ENCODE assay signal across 9 cellular contexts in genomic region chr19:10580979-10581631, GRCh38. TPM values are rescaled to one million over a fixed set of nuclear protein-coding genes. Genes with fewer than 3 reads are reported as not detected.
DNase-seq lines count a peak whose midpoint lies in the region; ATAC-seq, FAIRE-seq and TF ChIP-seq lines count a peak whose summit lies in the region.
"Had no signal": no experiment of that assay in that cellular context is flagged by ENCODE, and none has a peak within 500 bp of the region (broad histone marks: within the 10 kb centered on the region; RNA-seq: fewer than 3 reads in every experiment).

No MANE protein-coding gene starts in this region.

- H3K27me3 ChIP-seq in CD8-positive, alpha-beta memory T cell (ENCODE audit: insufficient read depth, low read length, poor library complexity, severe bottlenecking) = no peaks in the 10 kb centered on the region
- H3K27me3 ChIP-seq in HL-60 (ENCODE audit: insufficient read depth, poor library complexity, severe bottlenecking) (no peaks in the 10 kb centered on the region), H1 (replicated peaks in 1 of 4; ENCODE audit: control insufficient read depth in 3 of 4, extremely low read depth in 1 of 4, insufficient read depth in 3 of 4, low read length in 3 of 4) (no peaks in the 10 kb centered on the region)

- no peak overlapping the region for H3K56ac ChIP-seq in H1 (replicated peaks; ENCODE audit: insufficient read length, low read depth, low read length)

- H3K79me2 ChIP-seq in H1 (ENCODE audit: control insufficient read depth in 1 of 2, insufficient read depth in 2 of 2, low read length in 2 of 2) = no peaks in the 10 kb centered on the region; a peak in 1 of 4 replicates

- WGBS in H1 (ENCODE audit: extremely low coverage in 1 of 2, insufficient coverage in 1 of 2, insufficient read length in 1 of 2, insufficient replicate concordance in 2 of 2, low coverage in 1 of 2, low lambda C conversion rate in 2 of 2, missing lambda C conversion rate in 1 of 2), 2 experiments = 64% methylated on average over 31 of the region's 31 CpGs; no CpG with 5 or more reads in 1 of the 2 experiments

- no peak overlapping the region for H2BK5ac ChIP-seq in H1 (ENCODE audit: low read depth, low read length)

- H3K36me3 Mint-ChIP-seq in CD8-positive, alpha-beta memory T cell = no peaks in the 10 kb centered on the region
- H3K36me3 Mint-ChIP-seq in activated CD8-positive, alpha-beta T cell treated with anti-CD3 and anti-CD28 coated beads for 36 hours (ENCODE audit: low read depth) = no peaks in the 10 kb centered on the region

- CTCF ChIA-PET in CD8-positive, alpha-beta memory T cell (lab: Charles Lee) = interaction anchor here (0.5 to 12.1 kb wide), 39 partner anchors 8 to 285 kb away, joined by 3 to 371 read pairs (median 4); partner anchors contain the start of genes KRI1 and QTRT1
- CTCF ChIA-PET in activated CD8-positive, alpha-beta T cell treated with anti-CD3 and anti-CD28 coated beads for 36 hours (lab: Charles Lee) = interaction anchor here (0.6 to 8.5 kb wide), 57 partner anchors 8 to 283 kb away, joined by 3 to 409 read pairs (median 6); partner anchors contain the start of genes CDKN2D, DNM2, KRI1 and QTRT1
- CTCF ChIA-PET in H1 (lab: Charles Lee; ENCODE audit: partially characterized antibody) = interaction anchor here (0.6 to 8.7 kb wide), 59 partner anchors 8 to 607 kb away, joined by 3 to 267 read pairs (median 7); partner anchors contain the start of genes DNM2, QTRT1 and SLC44A2

- H3K18ac ChIP-seq in H1 (ENCODE audit: extremely low read depth, low read length) = no peak overlapping the region

- H3K4me2 ChIP-seq in H1 (ENCODE audit: insufficient read depth in 1 of 2, low read depth in 2 of 2, low read length in 2 of 2) = no peak overlapping the region

- H4K5ac ChIP-seq in H1 (ENCODE audit: insufficient read length, low read depth, low read length) = no peak overlapping the region

- no peak overlapping the region for H2BK120ac ChIP-seq in H1 (replicated peaks; ENCODE audit: low read depth, low read length)

- peaks cover 3% of the 10 kb centered on the region; the same call in 1 of the 2 replicates for H3K79me1 ChIP-seq in H1 (ENCODE audit: low read depth, low read length)

- TF ChIP-seq EP300 in H1 (IDR thresholded peaks at IDR 0.05; ENCODE audit: borderline replicate concordance in 1 of 2, low read depth in 2 of 2, low read length in 2 of 2) = no peak

- no peak overlapping the region for H4K91ac ChIP-seq in H1 (replicated peaks; ENCODE audit: insufficient read length, low read length)

- H3K4me3 Mint-ChIP-seq in CD8-positive, alpha-beta memory T cell = peak overlapping the region in 3 of 7 donors; percentile 4 to 23 (median 13)
- no peak overlapping the region for H3K4me3 Mint-ChIP-seq in activated CD8-positive, alpha-beta T cell treated with anti-CD3 and anti-CD28 coated beads for 36 hours

- no peak overlapping the region for H2BK15ac ChIP-seq in H1 (ENCODE audit: low read length)

- peak; percentile 100 for ATAC-seq in activated CD8-positive, alpha-beta T cell treated with anti-CD3 and anti-CD28 coated beads for 36 hours
- no peak for ATAC-seq in GM21619 (IDR thresholded peaks at IDR 0.05; ENCODE audit: unreplicated experiment)

- POLR2A ChIA-PET in CD8-positive, alpha-beta memory T cell (lab: Charles Lee) = interaction anchor here (1.2 to 2.1 kb wide), 3 partner anchors 22 to 72 kb away, joined by 15 to 24 read pairs (median 17); no protein-coding TSS in a partner anchor
- POLR2A ChIA-PET in activated CD8-positive, alpha-beta T cell treated with anti-CD3 and anti-CD28 coated beads for 36 hours (lab: Charles Lee) = interaction anchor here (0.7 to 3.9 kb wide), 12 partner anchors 9 to 121 kb away, joined by 3 to 24 read pairs (median 4); partner anchors contain the start of genes KRI1 and QTRT1
- POLR2A ChIA-PET in H1 (lab: Charles Lee; ENCODE audit: partially characterized antibody) = interaction anchor here (0.6 to 6.8 kb wide), 27 partner anchors 8 to 607 kb away, joined by 3 to 33 read pairs (median 5); partner anchors contain the start of genes QTRT1 and SLC44A2

- peak; percentile 85 for FAIRE-seq in H1 (lab: Jason Lieb, UNC)

- no peak overlapping the region for H2AK5ac ChIP-seq in H1 (ENCODE audit: low read depth, low read length)

- peaks cover 3 to 5% of the 10 kb centered on the region in 2 donors for H3K27me3 Mint-ChIP-seq in CD8-positive, alpha-beta memory T cell
- no peaks in the 10 kb centered on the region for H3K27me3 Mint-ChIP-seq in activated CD8-positive, alpha-beta T cell treated with anti-CD3 and anti-CD28 coated beads for 36 hours

- no peak overlapping the region for H3K4ac ChIP-seq in H1 (replicated peaks; ENCODE audit: insufficient read length, low read depth, low read length)

- peak; percentile 96 to 97 for TF ChIP-seq RAD21 in H1 (IDR thresholded peaks at IDR 0.05 in 1 of 2, conservative IDR thresholded peaks at IDR 0.05 in 1 of 2; ENCODE audit: low read depth in 2 of 2, low read length in 2 of 2)

- H4K20me1 ChIP-seq in H1 (replicated peaks in 1 of 2; ENCODE audit: control insufficient read depth in 1 of 2, insufficient read depth in 2 of 2, low read length in 2 of 2) = peaks cover 2 to 6% of the 10 kb centered on the region in 2 experiments

- TF ChIP-seq POLR2A in H1 (IDR thresholded peaks at IDR 0.05; ENCODE audit: control extremely low read depth in 1 of 2, low read depth in 2 of 2, low read length in 2 of 2) = no peak

- H3K4me3 ChIP-seq in CD8-positive, alpha-beta memory T cell (ENCODE audit: low read length) = no peak overlapping the region
- no peak overlapping the region for H3K4me3 ChIP-seq in HL-60 (replicated peaks; ENCODE audit: insufficient read depth, low read length)
- no peak overlapping the region for H3K4me3 ChIP-seq in H1 (ENCODE audit: extremely low read depth in 1 of 4, insufficient read depth in 2 of 4, low read depth in 3 of 4, low read length in 4 of 4)

- no peak overlapping the region for H3K23ac ChIP-seq in H1 (ENCODE audit: insufficient read length)

- H3K27ac ChIP-seq in CD8-positive, alpha-beta memory T cell (ENCODE audit: low read depth, low read length) = no peak overlapping the region
- no peak overlapping the region for H3K27ac ChIP-seq in HL-60 (replicated peaks)
- H3K27ac ChIP-seq in H1 (ENCODE audit: low read depth, low read length) = no peak overlapping the region

- intact Hi-C loops in activated CD8-positive, alpha-beta T cell treated with anti-CD3 and anti-CD28 coated beads for 36 hours (cut with micrococcal nuclease) = loop anchor here (1.0 to 2.0 kb wide), 2 partner anchors 63 to 118 kb away; no protein-coding TSS in a partner anchor

- H3K9me3 ChIP-seq in CD8-positive, alpha-beta memory T cell (ENCODE audit: low read length) = no peaks in the 10 kb centered on the region
- H3K9me3 ChIP-seq in H1 (ENCODE audit: insufficient read depth in 2 of 2, low read depth in 1 of 2, low read length in 1 of 2) = no peaks in the 10 kb centered on the region

- peaks cover 5% of the 10 kb centered on the region for H3K4me1 ChIP-seq in CD8-positive, alpha-beta memory T cell (ENCODE audit: insufficient read depth, low read length)
- H3K4me1 ChIP-seq in H1 (replicated peaks in 1 of 4; ENCODE audit: control insufficient read depth in 3 of 4, insufficient read depth in 4 of 4, low read length in 3 of 4) = no peaks in the 10 kb centered on the region; a peak in 1 of 7 replicates

- no peak overlapping the region for H3K14ac ChIP-seq in H1 (ENCODE audit: insufficient read length)

- H3K9ac ChIP-seq in H1 (replicated peaks in 1 of 4; ENCODE audit: extremely low read depth in 1 of 4, low read depth in 3 of 4, low read length in 3 of 4) = no peak overlapping the region

- H2BK20ac ChIP-seq in H1 (ENCODE audit: low read length) = no peak overlapping the region

- H4K8ac ChIP-seq in H1 (ENCODE audit: extremely low read depth, insufficient read depth, low read length) = no peak overlapping the region

- peaks cover 15 to 26% (median 18%) of the 10 kb centered on the region in 3 donors for H3K4me1 Mint-ChIP-seq in CD8-positive, alpha-beta memory T cell
- H3K4me1 Mint-ChIP-seq in activated CD8-positive, alpha-beta T cell treated with anti-CD3 and anti-CD28 coated beads for 36 hours (ENCODE audit: low read depth) = peaks cover 7% of the 10 kb centered on the region

- H3K9me3 Mint-ChIP-seq in CD8-positive, alpha-beta memory T cell = no peaks in the 10 kb centered on the region
- no peaks in the 10 kb centered on the region for H3K9me3 Mint-ChIP-seq in activated CD8-positive, alpha-beta T cell treated with anti-CD3 and anti-CD28 coated beads for 36 hours

- no peaks in the 10 kb centered on the region for H3K36me3 ChIP-seq in CD8-positive, alpha-beta memory T cell (ENCODE audit: insufficient read depth, low read length)
- H3K36me3 ChIP-seq in H1 (ENCODE audit: control insufficient read depth in 2 of 4, insufficient read depth in 4 of 4, low read length in 3 of 4) = peaks cover 12 to 38% (median 29%) of the 10 kb centered on the region in 4 experiments

- TF ChIP-seq CTCF in HL-60 (IDR thresholded peaks at IDR 0.05; ENCODE audit: insufficient read depth, low read length) (peak; percentile 99), H1 (IDR thresholded peaks at IDR 0.05; ENCODE audit: control extremely low read depth in 1 of 3, insufficient read depth in 1 of 3, low read depth in 1 of 3, low read length in 3 of 3) (peak; percentile 84 to 100 (median 97))
- peak; percentile 100 for TF ChIP-seq CTCF in activated CD8-positive, alpha-beta T cell treated with anti-CD3 and anti-CD28 coated beads for 36 hours (IDR thresholded peaks at IDR 0.05)

- H3K27ac Mint-ChIP-seq in CD8-positive, alpha-beta memory T cell = peak overlapping the region in 3 of 8 donors; percentile 18 to 82 (median 44)
- no peak overlapping the region for H3K27ac Mint-ChIP-seq in activated CD8-positive, alpha-beta T cell treated with anti-CD3 and anti-CD28 coated beads for 36 hours

- H3K23me2 ChIP-seq in H1 (ENCODE audit: low read depth, low read length) = no peaks in the 10 kb centered on the region

- no peak overlapping the region for H2AFZ ChIP-seq in H1 (ENCODE audit: low read length)

- peak; percentile 80 to 91 (median 82) for DNase-seq in CD8-positive, alpha-beta memory T cell
- peak in 1 of 2 experiments; percentile 90 for DNase-seq in HL-60 (ENCODE audit: low read depth in 1 of 2, low spot score in 1 of 2)
- DNase-seq in NOMO-1 (lab: John Stamatoyannopoulos, UW; ENCODE audit: unreplicated experiment in 2 of 2) = peak; percentile 81 to 92
- DNase-seq in activated CD8-positive, alpha-beta T cell treated with anti-CD3 and anti-CD28 coated beads for 36 hours = peak; percentile 98
- peak; percentile 90 to 94 for DNase-seq in H1 (ENCODE audit: low read depth in 1 of 2, low spot score in 2 of 2)
- DNase-seq in mesenteric fat pad (ENCODE audit: low spot score) = peak; percentile 94
- peak; percentile 69 for DNase-seq in stimulated activated CD8-positive, alpha-beta memory T cell treated with anti-CD3 and anti-CD28 coated beads, Interleukin-15, amount 100 ng/mL, for 24 hours (ENCODE audit: low read depth)

- H2BK12ac ChIP-seq in H1 (ENCODE audit: low read depth, low read length) = no peak overlapping the region

RNA-seq across cellular contexts. Expression of gene AP1M2, which starts 6.0 kb away (rescaled TPM):
- not detected for total RNA-seq in CD8-positive, alpha-beta memory T cell
- polyA plus RNA-seq in CD8-positive, alpha-beta memory T cell = not detected
- total RNA-seq in activated CD8-positive, alpha-beta T cell treated with anti-CD3 and anti-CD28 coated beads for 36 hours = not detected
- total RNA-seq in H1 (2021; fragmentation: NEBNext Ultra II Directional; extraction: Animal tissue kit (Norgen Biotek cat#: 25700)) = 140 and 141 TPM in 2 replicates
- 161 and 205 TPM in 2 replicates for polyA plus RNA-seq in H1 (2011; rRNA removed)
- polyA plus RNA-seq in H1 (2011; cell fraction: cytosol; rRNA removed) = 177 TPM
- 187 TPM for polyA plus RNA-seq in H1 (2011; cell fraction: nucleus; rRNA removed)
- 84.6 to 161 TPM (median 155 TPM) in 4 replicates for polyA plus RNA-seq in H1 (2012, experiment 1 of 2)
- 267 TPM for polyA plus RNA-seq in H1 (2012, experiment 2 of 2)
- polyA plus RNA-seq in H1 (2013, experiment 1 of 2) = 62.8 TPM
- polyA plus RNA-seq in H1 (2013, experiment 2 of 2) = 59.0 TPM
- polyA minus RNA-seq in H1 (2011; rRNA and poly(A)+ RNA removed) = 247 and 253 TPM in 2 replicates
- polyA minus RNA-seq in H1 (2011; cell fraction: cytosol; rRNA and poly(A)+ RNA removed) = 115 TPM
- 78.3 TPM for polyA minus RNA-seq in H1 (2011; cell fraction: nucleus; rRNA and poly(A)+ RNA removed)
- total RNA-seq in mesenteric fat pad = 3.2 TPM
- total RNA-seq: T-helper 1 cell treated with Interleukin-12 subunit alpha and Interleukin-12 subunit beta and Interleukin-4 antibody, amounts not matched to agents 30 ng/mL and 1 ng/mL, for 36 hours had no signal

RNA-seq across cellular contexts. Expression of gene CDKN2D, which starts 12.3 kb away (rescaled TPM):
- 10 to 100 TPM; 22.2 to 23.1 TPM for total RNA-seq in CD8-positive, alpha-beta memory T cell
- 176 TPM for polyA plus RNA-seq in CD8-positive, alpha-beta memory T cell
- 10 to 100 TPM; 62.1 to 67.1 TPM for total RNA-seq in activated CD8-positive, alpha-beta T cell treated with anti-CD3 and anti-CD28 coated beads for 36 hours
- 2.6 and 3.0 TPM in 2 replicates for total RNA-seq in H1 (2021; fragmentation: NEBNext Ultra II Directional; extraction: Animal tissue kit (Norgen Biotek cat#: 25700))
- 4.0 and 4.2 TPM in 2 replicates for polyA plus RNA-seq in H1 (2011; rRNA removed)
- polyA plus RNA-seq in H1 (2011; cell fraction: cytosol; rRNA removed) = 4.6 TPM
- 2.4 TPM for polyA plus RNA-seq in H1 (2011; cell fraction: nucleus; rRNA removed)
- polyA plus RNA-seq in H1 (2012, experiment 1 of 2) = 2.8 to 4.1 TPM (median 2.9 TPM) in 4 replicates
- 2.1 TPM for polyA plus RNA-seq in H1 (2012, experiment 2 of 2)
- polyA plus RNA-seq in H1 (2013, experiment 1 of 2) = 1.4 TPM
- polyA plus RNA-seq in H1 (2013, experiment 2 of 2) = 1.3 TPM
- 0.91 and 0.93 TPM in 2 replicates for polyA minus RNA-seq in H1 (2011; rRNA and poly(A)+ RNA removed)
- 1.8 TPM for polyA minus RNA-seq in H1 (2011; cell fraction: cytosol; rRNA and poly(A)+ RNA removed)
- polyA minus RNA-seq in H1 (2011; cell fraction: nucleus; rRNA and poly(A)+ RNA removed) = 1.1 TPM
- total RNA-seq in mesenteric fat pad = 11.4 TPM

RNA-seq across cellular contexts. Expression of gene KRI1, which starts 15.3 kb away (rescaled TPM):
- total RNA-seq in CD8-positive, alpha-beta memory T cell = 10 to 100 TPM; 61.6 to 64.5 TPM
- polyA plus RNA-seq in CD8-positive, alpha-beta memory T cell = 45.7 TPM
- total RNA-seq in activated CD8-positive, alpha-beta T cell treated with anti-CD3 and anti-CD28 coated beads for 36 hours = 10 to 100 TPM; 50.0 to 58.3 TPM
- total RNA-seq in H1 (2021; fragmentation: NEBNext Ultra II Directional; extraction: Animal tissue kit (Norgen Biotek cat#: 25700)) = 45.2 and 50.1 TPM in 2 replicates
- 14.2 and 19.4 TPM in 2 replicates for polyA plus RNA-seq in H1 (2011; rRNA removed)
- 33.2 TPM for polyA plus RNA-seq in H1 (2011; cell fraction: cytosol; rRNA removed)
- 150 TPM for polyA plus RNA-seq in H1 (2011; cell fraction: nucleus; rRNA removed)
- 44.9 to 63.2 TPM (median 53.9 TPM) in 4 replicates for polyA plus RNA-seq in H1 (2012, experiment 1 of 2)
- polyA plus RNA-seq in H1 (2012, experiment 2 of 2) = 23.4 TPM
- polyA plus RNA-seq in H1 (2013, experiment 1 of 2) = 28.4 TPM
- 25.8 TPM for polyA plus RNA-seq in H1 (2013, experiment 2 of 2)
- polyA minus RNA-seq in H1 (2011; rRNA and poly(A)+ RNA removed) = 7.6 and 14.2 TPM in 2 replicates
- polyA minus RNA-seq in H1 (2011; cell fraction: cytosol; rRNA and poly(A)+ RNA removed) = 31.2 TPM
- 36.1 TPM for polyA minus RNA-seq in H1 (2011; cell fraction: nucleus; rRNA and poly(A)+ RNA removed)
- total RNA-seq in mesenteric fat pad = 21.7 TPM

RNA-seq across cellular contexts. Expression of gene ATG4D, which starts 37.4 kb away (rescaled TPM):
- 10 to 100 TPM; 44.4 to 45.1 TPM for total RNA-seq in CD8-positive, alpha-beta memory T cell
- polyA plus RNA-seq in CD8-positive, alpha-beta memory T cell = 28.9 TPM
- total RNA-seq in activated CD8-positive, alpha-beta T cell treated with anti-CD3 and anti-CD28 coated beads for 36 hours = 10 to 100 TPM; 21.7 to 22.5 TPM
- total RNA-seq in H1 (2021; fragmentation: NEBNext Ultra II Directional; extraction: Animal tissue kit (Norgen Biotek cat#: 25700)) = 43.7 and 51.4 TPM in 2 replicates
- polyA plus RNA-seq in H1 (2011; rRNA removed) = 39.6 and 68.7 TPM in 2 replicates
- 38.0 TPM for polyA plus RNA-seq in H1 (2011; cell fraction: cytosol; rRNA removed)
- polyA plus RNA-seq in H1 (2011; cell fraction: nucleus; rRNA removed) = 60.1 TPM
- polyA plus RNA-seq in H1 (2012, experiment 1 of 2) = 43.5 to 57.9 TPM (median 44.9 TPM) in 4 replicates
- 64.1 TPM for polyA plus RNA-seq in H1 (2012, experiment 2 of 2)
- 33.0 TPM for polyA plus RNA-seq in H1 (2013, experiment 1 of 2)
- polyA plus RNA-seq in H1 (2013, experiment 2 of 2) = 29.6 TPM
- polyA minus RNA-seq in H1 (2011; rRNA and poly(A)+ RNA removed) = 19.1 and 31.9 TPM in 2 replicates
- 38.1 TPM for polyA minus RNA-seq in H1 (2011; cell fraction: cytosol; rRNA and poly(A)+ RNA removed)
- polyA minus RNA-seq in H1 (2011; cell fraction: nucleus; rRNA and poly(A)+ RNA removed) = 26.4 TPM
- 19.0 TPM for total RNA-seq in mesenteric fat pad

RNA-seq across cellular contexts. Expression of gene SLC44A2, which starts 44.2 kb away (rescaled TPM):
- total RNA-seq in CD8-positive, alpha-beta memory T cell = 10 to 100 TPM; 70.5 to 88.2 TPM
- 285 TPM for polyA plus RNA-seq in CD8-positive, alpha-beta memory T cell
- total RNA-seq in activated CD8-positive, alpha-beta T cell treated with anti-CD3 and anti-CD28 coated beads for 36 hours = 10 to 100 TPM; 66.0 to 71.4 TPM
- total RNA-seq in H1 (2021; fragmentation: NEBNext Ultra II Directional; extraction: Animal tissue kit (Norgen Biotek cat#: 25700)) = 118 and 120 TPM in 2 replicates
- 105 and 113 TPM in 2 replicates for polyA plus RNA-seq in H1 (2011; rRNA removed)
- polyA plus RNA-seq in H1 (2011; cell fraction: cytosol; rRNA removed) = 80.7 TPM
- polyA plus RNA-seq in H1 (2011; cell fraction: nucleus; rRNA removed) = 208 TPM
- 91.8 to 115 TPM (median 97.4 TPM) in 4 replicates for polyA plus RNA-seq in H1 (2012, experiment 1 of 2)
- 122 TPM for polyA plus RNA-seq in H1 (2012, experiment 2 of 2)
- 119 TPM for polyA plus RNA-seq in H1 (2013, experiment 1 of 2)
- 115 TPM for polyA plus RNA-seq in H1 (2013, experiment 2 of 2)
- 110 and 111 TPM in 2 replicates for polyA minus RNA-seq in H1 (2011; rRNA and poly(A)+ RNA removed)
- 60.9 TPM for polyA minus RNA-seq in H1 (2011; cell fraction: cytosol; rRNA and poly(A)+ RNA removed)
- 63.2 TPM for polyA minus RNA-seq in H1 (2011; cell fraction: nucleus; rRNA and poly(A)+ RNA removed)
- total RNA-seq in mesenteric fat pad = 110 TPM

Comparison
In these comparisons a context has a peak if more than half of its experiments do, and no peak if none do; other contexts are left out.
1. RNA of gene AP1M2, which starts 6.0 kb away (total RNA-seq): 140 to 141 TPM in H1; 3.2 TPM in mesenteric fat pad (single experiment), not detected in CD8-positive, alpha-beta memory T cell and not detected in activated CD8-positive, alpha-beta T cell treated with anti-CD3 and anti-CD28 coated beads for 36 hours; every median in the first group is over 10 times any median in the second.
2. Peak in every context shown above with its lines, with median percentiles within 50 percentile points of each other: CTCF ChIP-seq.